Comparison of ENCODE assay signal across 12 cellular contexts in genomic region chr14:53368714-53369191, GRCh38.
DNase-seq lines count a peak whose midpoint lies in the region; ATAC-seq, FAIRE-seq and TF ChIP-seq lines count a peak whose summit lies in the region.
"Had no signal": no experiment of that assay in that cellular context is flagged by ENCODE, and none has a peak within 500 bp of the region (broad histone marks: within the 10 kb centered on the region; RNA-seq: fewer than 3 reads in every experiment).

No MANE protein-coding gene starts in this region.

- TF ChIP-seq CTCF in astrocyte of the spinal cord (IDR thresholded peaks at IDR 0.05; ENCODE audit: low read depth, low read length) (no peak), tibial nerve (IDR thresholded peaks at IDR 0.05) (no peak)

- H3K4me3 ChIP-seq in astrocyte of the spinal cord (ENCODE audit: low read depth, low read length): no peak overlapping the region
- H3K4me3 ChIP-seq in tibial nerve: no peak overlapping the region

- H3K9me3 Mint-ChIP-seq in activated naive CD4-positive, alpha-beta T cell treated with anti-CD3 and anti-CD28 coated beads, Interleukin-2, amount 10 ng/mL, durations not matched to agents 7 days and 5 days: no peaks in the 10 kb centered on the region
- H3K9me3 Mint-ChIP-seq: activated naive CD8-positive, alpha-beta T cell treated with anti-CD3 and anti-CD28 coated beads for 36 hours had no signal

- no peak for ATAC-seq in HG03095 (IDR thresholded peaks at IDR 0.05; ENCODE audit: unreplicated experiment)
- ATAC-seq: activated CD8-positive, alpha-beta T cell treated with anti-CD3 and anti-CD28 coated beads, Interleukin-2, amount 10 ng/mL, durations not matched to agents 7 days and 5 days had no signal

- H3K27ac ChIP-seq in tibial nerve: peak overlapping the region in 3 of 4 donors; percentile 20 to 69 (median 48)

- no peaks in the 10 kb centered on the region for H3K27me3 ChIP-seq in tibial nerve

- H3K4me1 Mint-ChIP-seq in activated naive CD4-positive, alpha-beta T cell treated with anti-CD3 and anti-CD28 coated beads, Interleukin-2, amount 10 ng/mL, durations not matched to agents 7 days and 5 days: no peaks in the 10 kb centered on the region
- H3K4me1 Mint-ChIP-seq: activated naive CD8-positive, alpha-beta T cell treated with anti-CD3 and anti-CD28 coated beads for 36 hours had no signal

- in situ Hi-C loops in astrocyte of the spinal cord (cut with HindIII; ENCODE audit: low sequenced_read_pairs): no loop called here

- H3K4me3 Mint-ChIP-seq in activated naive CD4-positive, alpha-beta T cell treated with anti-CD3 and anti-CD28 coated beads, Interleukin-2, amount 10 ng/mL, durations not matched to agents 7 days and 5 days: no peak overlapping the region
- H3K4me3 Mint-ChIP-seq: activated CD8-positive, alpha-beta T cell treated with anti-CD3 and anti-CD28 coated beads, Interleukin-2, amount 10 ng/mL, durations not matched to agents 7 days and 5 days; activated naive CD8-positive, alpha-beta T cell treated with anti-CD3 and anti-CD28 coated beads for 36 hours had no signal

- no peaks in the 10 kb centered on the region for H3K36me3 ChIP-seq in tibial nerve

- peak; percentile 41 for FAIRE-seq in islet of Langerhans (lab: Jason Lieb, UNC)
- FAIRE-seq: frontal cortex, H54 had no signal

- no peaks in the 10 kb centered on the region for H3K27me3 Mint-ChIP-seq in activated naive CD4-positive, alpha-beta T cell treated with anti-CD3 and anti-CD28 coated beads, Interleukin-2, amount 10 ng/mL, durations not matched to agents 7 days and 5 days
- H3K27me3 Mint-ChIP-seq: activated naive CD8-positive, alpha-beta T cell treated with anti-CD3 and anti-CD28 coated beads for 36 hours had no signal

- no peaks in the 10 kb centered on the region for H3K9me3 ChIP-seq in tibial nerve

- H3K4me1 ChIP-seq in tibial nerve: peaks cover 0 to 43% (median 5%) of the 10 kb centered on the region in 4 donors

- CTCF ChIA-PET in activated naive CD4-positive, alpha-beta T cell treated with anti-CD3 and anti-CD28 coated beads, Interleukin-2, amount 10 ng/mL, durations not matched to agents 7 days and 5 days (lab: Charles Lee): no interaction called here

- DNase-seq in HCEC 1CT (peak; percentile 94), astrocyte of the spinal cord (ENCODE audit: low read depth, low spot score) (peak; percentile 80), tibial nerve (ENCODE audit: low spot score in 2 of 2) (no peak), hypothalamus (lab: John Stamatoyannopoulos, UW) (no peak)
- no peak for DNase-seq in activated naive CD4-positive, alpha-beta T cell treated with anti-CD3 and anti-CD28 coated beads, Interleukin-2, amount 10 ng/mL, durations not matched to agents 7 days and 5 days
- DNase-seq: activated CD8-positive, alpha-beta T cell treated with anti-CD3 and anti-CD28 coated beads, Interleukin-2, amount 10 ng/mL, durations not matched to agents 7 days and 5 days; activated naive CD8-positive, alpha-beta T cell treated with anti-CD3 and anti-CD28 coated beads for 36 hours; NCI-H1105 treated with DMSO at 0.1 percent for 48 hours had no signal

- no peak for TF ChIP-seq POLR2A in tibial nerve (IDR thresholded peaks at IDR 0.05)

- no peak for TF ChIP-seq EP300 in tibial nerve (IDR thresholded peaks at IDR 0.05)

- no peaks in the 10 kb centered on the region for H3K36me3 Mint-ChIP-seq in activated naive CD4-positive, alpha-beta T cell treated with anti-CD3 and anti-CD28 coated beads, Interleukin-2, amount 10 ng/mL, durations not matched to agents 7 days and 5 days
- H3K36me3 Mint-ChIP-seq: activated naive CD8-positive, alpha-beta T cell treated with anti-CD3 and anti-CD28 coated beads for 36 hours had no signal

- no peak overlapping the region for H3K27ac Mint-ChIP-seq in activated naive CD4-positive, alpha-beta T cell treated with anti-CD3 and anti-CD28 coated beads, Interleukin-2, amount 10 ng/mL, durations not matched to agents 7 days and 5 days
- H3K27ac Mint-ChIP-seq: activated CD8-positive, alpha-beta T cell treated with anti-CD3 and anti-CD28 coated beads, Interleukin-2, amount 10 ng/mL, durations not matched to agents 7 days and 5 days; activated naive CD8-positive, alpha-beta T cell treated with anti-CD3 and anti-CD28 coated beads for 36 hours had no signal

Comparison
In these comparisons a context has a peak if more than half of its experiments do, and no peak if none do; other contexts are left out.
1. DNase-seq: peak in HCEC 1CT (single experiment) and astrocyte of the spinal cord (single experiment); none in tibial nerve (0 of 2), activated naive CD4-positive, alpha-beta T cell treated with anti-CD3 and anti-CD28 coated beads, Interleukin-2, amount 10 ng/mL, durations not matched to agents 7 days and 5 days (single experiment) and hypothalamus (0 of 51).